15 cellular contexts compared by ENCODE assay signal in genomic region chr12:81245918-81246611, GRCh38.
DNase-seq lines count a peak whose midpoint lies in the region; ATAC-seq, FAIRE-seq and TF ChIP-seq lines count a peak whose summit lies in the region.
"Had no signal": no experiment of that assay in that cellular context is flagged by ENCODE, and none has a peak within 500 bp of the region (broad histone marks: within the 10 kb centered on the region; RNA-seq: fewer than 3 reads in every experiment).

No MANE protein-coding gene starts in this region.

- POLR2A ChIA-PET in PC-3 (lab: Charles Lee; ENCODE audit: unreplicated experiment), result no interaction called here

- H3K9me2 ChIP-seq in PC-3 (replicated peaks; ENCODE audit: low read length), result no peaks in the 10 kb centered on the region; the same call in 1 of the 2 replicates

- peak overlapping the region; percentile 26 for H2AFZ ChIP-seq in keratinocyte (ENCODE audit: control insufficient read depth, low read length)
- no peak overlapping the region for H2AFZ ChIP-seq in PC-3 (ENCODE audit: low read length)

- H3K9me3 ChIP-seq in HUES6 (ENCODE audit: control insufficient read depth, insufficient read depth, low read depth, low read length) (no peaks in the 10 kb centered on the region), keratinocyte (ENCODE audit: control insufficient read depth, low read depth, low read length) (no peaks in the 10 kb centered on the region), testis (no peaks in the 10 kb centered on the region), PC-3 (ENCODE audit: low read length) (no peaks in the 10 kb centered on the region)
- H3K9me3 ChIP-seq: Caco-2, colonic mucosa had no signal

- H3K27ac Mint-ChIP-seq in activated T-helper 1 cell treated with anti-CD3 and anti-CD28 coated beads, Interleukin-12 subunit alpha, Interleukin-12 subunit beta, Interleukin-2, Interleukin-4 antibody, amounts not matched to agents 30 ng/mL and 10 ng/mL and 1 ng/mL, durations not matched to agents 14 hours and 24 hours and 36 hours, result no peak overlapping the region
- H3K27ac Mint-ChIP-seq: activated T-helper 2 cell treated with anti-CD3 and anti-CD28 coated beads, Interferon-gamma antibody, Interleukin-2, Interleukin-4, amounts not matched to agents 10 μg/mL and 5 μg/mL and 100 μg/mL, durations not matched to agents 14 hours and 24 hours and 36 hours had no signal

- H3K4me2 ChIP-seq in keratinocyte (ENCODE audit: control insufficient read depth, extremely low read depth, insufficient read depth, low read depth, low read length) (no peak overlapping the region), PC-3 (ENCODE audit: low read length) (no peak overlapping the region)

- dilution Hi-C loops in keratinocyte (cut with MboI; ENCODE audit: extremely low pct_ligation_motif_present, low sequenced_read_pairs), result no loop called here

- H4K20me1 ChIP-seq in keratinocyte (ENCODE audit: control insufficient read depth, extremely low read depth, insufficient read depth, low read length) (no peaks in the 10 kb centered on the region), PC-3 (ENCODE audit: low read length) (no peaks in the 10 kb centered on the region)

- TF ChIP-seq CTCF in keratinocyte (optimal IDR thresholded peaks at IDR 0.05 in 1 of 3, IDR thresholded peaks at IDR 0.05 in 1 of 3, conservative IDR thresholded peaks at IDR 0.05 in 1 of 3; ENCODE audit: extremely low read depth in 1 of 3, insufficient read depth in 2 of 3, low read length in 3 of 3), result no peak
- no peak for TF ChIP-seq CTCF in testis (IDR thresholded peaks at IDR 0.05)
- no peak for TF ChIP-seq CTCF in PC-3 (conservative IDR thresholded peaks at IDR 0.05; ENCODE audit: low read depth, low read length)

- WGBS in testis, 2 donors, result 43 to 51% methylated on average over 4 of the region's 4 CpGs

- H3K27me3 Mint-ChIP-seq in activated T-helper 1 cell treated with anti-CD3 and anti-CD28 coated beads, Interleukin-12 subunit alpha, Interleukin-12 subunit beta, Interleukin-2, Interleukin-4 antibody, amounts not matched to agents 30 ng/mL and 10 ng/mL and 1 ng/mL, durations not matched to agents 14 hours and 24 hours and 36 hours (ENCODE audit: insufficient read depth), result no peaks in the 10 kb centered on the region

- H3K79me2 ChIP-seq in keratinocyte (ENCODE audit: control insufficient read depth, insufficient read depth, low read length), result no peaks in the 10 kb centered on the region
- no peaks in the 10 kb centered on the region for H3K79me2 ChIP-seq in PC-3 (ENCODE audit: low read length)

- peaks cover 11% of the 10 kb centered on the region for H3K9me3 Mint-ChIP-seq in activated T-helper 1 cell treated with anti-CD3 and anti-CD28 coated beads, Interleukin-12 subunit alpha, Interleukin-12 subunit beta, Interleukin-2, Interleukin-4 antibody, amounts not matched to agents 30 ng/mL and 10 ng/mL and 1 ng/mL, durations not matched to agents 14 hours and 24 hours and 36 hours

- H3K27me3 ChIP-seq in HUES6 (ENCODE audit: control insufficient read depth, insufficient read depth, low read length) (no peaks in the 10 kb centered on the region), keratinocyte (ENCODE audit: control insufficient read depth, extremely low read depth, insufficient read depth, low read length) (no peaks in the 10 kb centered on the region), testis (no peaks in the 10 kb centered on the region), PC-3 (ENCODE audit: low read length) (no peaks in the 10 kb centered on the region; the same call in none of the 2 replicates)
- H3K27me3 ChIP-seq: colonic mucosa had no signal

- no peak for FAIRE-seq in keratinocyte (lab: Jason Lieb, UNC)

- H3K9ac ChIP-seq in HUES6 (ENCODE audit: low read length) (no peak overlapping the region), keratinocyte (ENCODE audit: control insufficient read depth, extremely low read depth, insufficient read depth, low read length) (no peak overlapping the region), PC-3 (ENCODE audit: low read length) (no peak overlapping the region)

- H3K36me3 Mint-ChIP-seq in activated T-helper 1 cell treated with anti-CD3 and anti-CD28 coated beads, Interleukin-12 subunit alpha, Interleukin-12 subunit beta, Interleukin-2, Interleukin-4 antibody, amounts not matched to agents 30 ng/mL and 10 ng/mL and 1 ng/mL, durations not matched to agents 14 hours and 24 hours and 36 hours (ENCODE audit: low read depth), result no peaks in the 10 kb centered on the region

- no peaks in the 10 kb centered on the region for H3K4me1 Mint-ChIP-seq in activated T-helper 1 cell treated with anti-CD3 and anti-CD28 coated beads, Interleukin-12 subunit alpha, Interleukin-12 subunit beta, Interleukin-2, Interleukin-4 antibody, amounts not matched to agents 30 ng/mL and 10 ng/mL and 1 ng/mL, durations not matched to agents 14 hours and 24 hours and 36 hours (ENCODE audit: low read depth)

- H3K4me1 ChIP-seq in HUES6 (ENCODE audit: control insufficient read depth, insufficient read depth, low read length) (peaks cover 10% of the 10 kb centered on the region), keratinocyte (ENCODE audit: control insufficient read depth, extremely low read depth, insufficient read depth, low read length) (no peaks in the 10 kb centered on the region), testis (no peaks in the 10 kb centered on the region), PC-3 (ENCODE audit: insufficient read depth, low read length) (no peaks in the 10 kb centered on the region)
- H3K4me1 ChIP-seq: Caco-2, colonic mucosa had no signal

- ATAC-seq in GM18868 (IDR thresholded peaks at IDR 0.05; ENCODE audit: unreplicated experiment) (no peak), PC-3 (no peak)

- peak overlapping the region; percentile 41; the same call in 1 of the 2 replicates for H3K27ac ChIP-seq in HUES6 (ENCODE audit: low read depth, low read length)
- no peak overlapping the region for H3K27ac ChIP-seq in keratinocyte (ENCODE audit: control insufficient read depth, insufficient read depth, low read length)
- peak overlapping the region; percentile 63 to 75 for H3K27ac ChIP-seq in testis
- no peak overlapping the region for H3K27ac ChIP-seq in PC-3 (ENCODE audit: low read length)
- H3K27ac ChIP-seq: colonic mucosa had no signal

- no peak overlapping the region for H3K4me3 Mint-ChIP-seq in activated T-helper 1 cell treated with anti-CD3 and anti-CD28 coated beads, Interleukin-12 subunit alpha, Interleukin-12 subunit beta, Interleukin-2, Interleukin-4 antibody, amounts not matched to agents 30 ng/mL and 10 ng/mL and 1 ng/mL, durations not matched to agents 14 hours and 24 hours and 36 hours

- BruUV-seq in PC-3 (replicated peaks; lab: Mats Ljungman, UMichigan), result no TSS peak

- DNase-seq in SHP77 (lab: John Stamatoyannopoulos, UW), result peak; percentile 50 to 54
- no peak for DNase-seq in keratinocyte (ENCODE audit: low read depth, low spot score)
- no peak for DNase-seq in testis
- no peak for DNase-seq in PC-3
- DNase-seq in activated T-helper 1 cell treated with anti-CD3 and anti-CD28 coated beads, Interleukin-12 subunit alpha, Interleukin-12 subunit beta, Interleukin-2, Interleukin-4 antibody, amounts not matched to agents 30 ng/mL and 10 ng/mL and 1 ng/mL, durations not matched to agents 14 hours and 24 hours and 36 hours (ENCODE audit: low spot score), result no peak
- no peak for DNase-seq in ureter (ENCODE audit: low spot score)
- DNase-seq: activated CD4-positive, CD25-positive, alpha-beta regulatory T cell; head of caudate nucleus; NCI-H2171 treated with DMSO at 0.1 percent for 48 hours; stimulated activated CD4-positive, alpha-beta T cell treated with anti-CD3 and anti-CD28 coated beads, Interleukin-12 subunit alpha, Interleukin-12 subunit beta, amount 100 ng/mL, for 4 hours had no signal

- H3K36me3 ChIP-seq in HUES6 (ENCODE audit: control insufficient read depth, insufficient read depth, low read length) (no peaks in the 10 kb centered on the region), keratinocyte (ENCODE audit: control insufficient read depth in 2 of 2, extremely low read depth in 1 of 2, insufficient read depth in 2 of 2, low read length in 2 of 2) (no peaks in the 10 kb centered on the region), testis (ENCODE audit: low read depth, missing control alignments) (no peaks in the 10 kb centered on the region), PC-3 (ENCODE audit: low read depth, low read length) (no peaks in the 10 kb centered on the region)
- H3K36me3 ChIP-seq: colonic mucosa had no signal

- no peaks in the 10 kb centered on the region for H3F3A ChIP-seq in PC-3 (ENCODE audit: low read length, unreplicated experiment)

- intact Hi-C loops in testis (cut with DNase I; ENCODE audit: low total_unique reads), result no loop called here
- intact Hi-C loops in PC-3 (cut with micrococcal nuclease), result no loop called here
- intact Hi-C loops in activated T-helper 1 cell treated with anti-CD3 and anti-CD28 coated beads, Interleukin-12 subunit alpha, Interleukin-12 subunit beta, Interleukin-2, Interleukin-4 antibody, amounts not matched to agents 30 ng/mL and 10 ng/mL and 1 ng/mL, durations not matched to agents 14 hours and 24 hours and 36 hours (cut with micrococcal nuclease), result no loop called here

- CTCF ChIA-PET in PC-3 (lab: Charles Lee), result no interaction called here

- no peak for TF ChIP-seq POLR2A in testis (IDR thresholded peaks at IDR 0.05)

- H3K4me3 ChIP-seq in HUES6 (ENCODE audit: low read depth, low read length), result no peak overlapping the region
- H3K4me3 ChIP-seq in keratinocyte (ENCODE audit: control insufficient read depth in 2 of 3, extremely low read depth in 1 of 3, insufficient read depth in 2 of 3, low read depth in 1 of 3, low read length in 3 of 3), result no peak overlapping the region
- no peak overlapping the region for H3K4me3 ChIP-seq in testis
- no peak overlapping the region for H3K4me3 ChIP-seq in PC-3 (ENCODE audit: low read length)
- H3K4me3 ChIP-seq: colonic mucosa had no signal

- no peaks in the 10 kb centered on the region for H3K9me1 ChIP-seq in keratinocyte (ENCODE audit: control insufficient read depth, extremely low read depth, insufficient read depth, low read length)

Comparison
In these comparisons a context has a peak if more than half of its experiments do, and no peak if none do; other contexts are left out.
1. H3K27ac ChIP-seq: peak in HUES6 (single experiment) and testis (2 of 2); none in keratinocyte (single experiment) and PC-3 (single experiment).
2. DNase-seq: peak in SHP77 (2 of 2); none in keratinocyte (single experiment), testis (single experiment), PC-3 (single experiment), activated T-helper 1 cell treated with anti-CD3 and anti-CD28 coated beads, Interleukin-12 subunit alpha, Interleukin-12 subunit beta, Interleukin-2, Interleukin-4 antibody, amounts not matched to agents 30 ng/mL and 10 ng/mL and 1 ng/mL, durations not matched to agents 14 hours and 24 hours and 36 hours (single experiment) and ureter (single experiment).